10 cellular contexts compared by ENCODE assay signal in the genomic region with DNA sequence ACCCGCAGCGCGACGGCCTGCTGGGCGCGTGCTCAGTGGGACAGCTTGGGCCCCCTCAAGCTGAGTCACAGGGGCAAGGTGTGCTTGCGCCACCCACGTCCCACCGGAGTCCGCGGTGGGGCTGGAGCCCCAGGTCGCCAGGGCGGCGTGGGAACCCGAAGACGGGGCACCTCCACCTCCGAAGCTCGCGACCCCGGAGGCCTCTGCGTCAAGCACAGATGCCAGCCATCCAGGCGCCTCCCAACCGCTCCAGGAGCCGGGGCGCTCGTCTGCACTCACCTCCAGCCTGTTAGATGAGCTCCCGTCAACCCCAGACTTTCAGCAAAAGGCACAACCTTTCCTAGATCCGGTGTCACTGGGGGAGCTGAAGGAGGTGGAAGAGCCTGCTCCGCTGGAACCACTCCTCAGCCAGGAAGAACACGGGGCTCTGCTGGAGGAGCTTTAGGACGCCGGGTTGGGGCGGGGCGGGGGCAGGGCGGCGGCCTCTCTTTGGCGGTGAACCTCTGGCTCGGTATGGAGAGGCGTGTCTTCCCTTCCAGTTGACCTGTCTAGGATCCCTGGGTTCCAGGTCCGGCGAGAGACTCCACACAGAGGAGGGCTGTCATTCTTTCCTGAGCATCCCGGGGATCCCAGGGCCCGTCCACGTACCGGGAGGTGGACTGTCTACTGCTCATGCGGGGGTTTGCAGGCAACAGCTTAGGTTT. TPM values are rescaled to one million over a fixed set of nuclear protein-coding genes. Genes with fewer than 3 reads are reported as not detected.
DNase-seq lines count a peak whose midpoint lies in the region; ATAC-seq and TF ChIP-seq lines count a peak whose summit lies in the region.
"Not testable (repeated sequence)": the region's sequence is repeated elsewhere in the genome, so short reads cannot be mapped to it uniquely, and the experiment has no call there.
"Had no signal": no experiment of that assay in that cellular context is flagged by ENCODE, and none has a peak within 500 bp of the region (broad histone marks: within the 10 kb centered on the region; RNA-seq: fewer than 3 reads in every experiment).

No MANE protein-coding gene starts in this region.

- H3K4me2 ChIP-seq in BLaER1 treated with 17β-estradiol and CSF1 and Interleukin-3, amounts not matched to agents 10 nM and 100 nM: peak overlapping the region; percentile 65 to 94 (median 79)

- not testable (repeated sequence) for H3K36me3 Mint-ChIP-seq in mesothelial cell of epicardium

- H3K4me1 ChIP-seq in BLaER1 treated with 17β-estradiol and CSF1 and Interleukin-3, amounts not matched to agents 10 nM and 100 nM; iPS-15b (ENCODE audit: control insufficient read depth, insufficient read depth, low read length); rectal smooth muscle tissue (ENCODE audit: control insufficient read depth, insufficient read depth, low read length): not testable (repeated sequence)
- H3K4me1 ChIP-seq in body of pancreas (peaks cover 28% of the 10 kb centered on the region), esophagus muscularis mucosa (peaks cover 9 to 47% (median 42%) of the 10 kb centered on the region in 4 donors), tibial artery (peaks cover 0 to 21% (median 10%) of the 10 kb centered on the region in 4 donors)

- 13 to 24% methylated on average over 39 to 46 of the region's 46 CpGs for WGBS in body of pancreas, 2 donors
- WGBS in esophagus muscularis mucosa: 31% methylated on average over 34 of the region's 46 CpGs

- peak overlapping the region; percentile 73 for H3K4me3 Mint-ChIP-seq in mesothelial cell of epicardium

- DNase-seq in LNCaP clone FGC (ENCODE audit: low read depth); esophagus muscularis mucosa (ENCODE audit: extremely low spot score); mesothelial cell of epicardium (ENCODE audit: low spot score in 2 of 2, unreplicated experiment in 2 of 2); tibial artery: not testable (repeated sequence)
- DNase-seq in body of pancreas: peak; percentile 36 to 66 (median 46)

- H4K20me1 ChIP-seq in BLaER1 treated with 17β-estradiol and CSF1 and Interleukin-3, amounts not matched to agents 10 nM and 100 nM: not testable (repeated sequence)

- peak overlapping the region; percentile 53 to 77 (median 74) for H3K4me3 ChIP-seq in BLaER1 treated with 17β-estradiol and CSF1 and Interleukin-3, amounts not matched to agents 10 nM and 100 nM
- peak overlapping the region; percentile 40; the same call in 1 of the 2 replicates for H3K4me3 ChIP-seq in LNCaP clone FGC (ENCODE audit: low read depth, low read length)
- H3K4me3 ChIP-seq in body of pancreas: peak overlapping the region; percentile 32 to 47
- H3K4me3 ChIP-seq in esophagus muscularis mucosa: peak overlapping the region; percentile 44 to 55 (median 46)
- peak overlapping the region; percentile 66 for H3K4me3 ChIP-seq in iPS-15b (ENCODE audit: low read depth, low read length)
- H3K4me3 ChIP-seq in rectal smooth muscle tissue (ENCODE audit: low read length): peak overlapping the region; percentile 2
- H3K4me3 ChIP-seq in tibial artery: peak overlapping the region; percentile 30 to 55

- H3K4me1 Mint-ChIP-seq in mesothelial cell of epicardium: peaks cover 29% of the 10 kb centered on the region

- H3K9me3 ChIP-seq in BLaER1 treated with 17β-estradiol and CSF1 and Interleukin-3, amounts not matched to agents 10 nM and 100 nM (replicated peaks in 1 of 11): peaks cover 41 to 57% (median 48%) of the 10 kb centered on the region in 11 experiments
- not testable (repeated sequence) for H3K9me3 ChIP-seq in body of pancreas; iPS-15b (ENCODE audit: control insufficient read depth, insufficient read depth, low read length)
- H3K9me3 ChIP-seq in esophagus muscularis mucosa (peaks cover 0 to 43% (median 23%) of the 10 kb centered on the region in 4 donors), tibial artery (peaks cover 0 to 72% (median 47%) of the 10 kb centered on the region in 3 donors)

- peak overlapping the region in 10 of 11 experiments; percentile 37 to 93 (median 89); a peak in 19 of 22 replicates for H3K27ac ChIP-seq in BLaER1 treated with 17β-estradiol and CSF1 and Interleukin-3, amounts not matched to agents 10 nM and 100 nM
- H3K27ac ChIP-seq in body of pancreas: peak overlapping the region in 2 of 4 donors; percentile 21 to 25
- H3K27ac ChIP-seq in esophagus muscularis mucosa (replicated peaks in 1 of 4); rectal smooth muscle tissue (ENCODE audit: low read depth, low read length); tibial artery: not testable (repeated sequence)

- H3K27ac Mint-ChIP-seq in mesothelial cell of epicardium: not testable (repeated sequence)

- not testable (repeated sequence) for ATAC-seq in body of pancreas

- intact Hi-C loops in body of pancreas (cut with DNase I); esophagus muscularis mucosa (cut with DNase I); tibial artery (cut with DNase I; ENCODE audit: low total_unique reads): not testable (repeated sequence)

- not testable (repeated sequence) for H3K36me3 ChIP-seq in BLaER1 treated with 17β-estradiol and CSF1 and Interleukin-3, amounts not matched to agents 10 nM and 100 nM; body of pancreas (replicated peaks in 1 of 2; ENCODE audit: insufficient read depth in 1 of 2, low read depth in 2 of 2); esophagus muscularis mucosa; iPS-15b (ENCODE audit: control insufficient read depth, insufficient read depth, low read length); rectal smooth muscle tissue (ENCODE audit: control insufficient read depth, insufficient read depth, low read length)
- H3K36me3 ChIP-seq in tibial artery: peaks cover 0 to 13% (median 0%) of the 10 kb centered on the region in 3 donors

- peaks cover 16% of the 10 kb centered on the region for H3K9me3 Mint-ChIP-seq in mesothelial cell of epicardium

- not testable (repeated sequence) for TF ChIP-seq EP300 in esophagus muscularis mucosa (IDR thresholded peaks at IDR 0.05)

- peak overlapping the region; percentile 80 to 90 (median 87) for H3K9ac ChIP-seq in BLaER1 treated with 17β-estradiol and CSF1 and Interleukin-3, amounts not matched to agents 10 nM and 100 nM
- not testable (repeated sequence) for H3K9ac ChIP-seq in iPS-15b (ENCODE audit: low read depth, low read length); rectal smooth muscle tissue (ENCODE audit: low read length)

- TF ChIP-seq POLR2A in body of pancreas (IDR thresholded peaks at IDR 0.05); esophagus muscularis mucosa (IDR thresholded peaks at IDR 0.05; ENCODE audit: low read depth): not testable (repeated sequence)

- H3K27me3 ChIP-seq in BLaER1 treated with 17β-estradiol and CSF1 and Interleukin-3, amounts not matched to agents 10 nM and 100 nM: peaks cover 31 to 40% (median 34%) of the 10 kb centered on the region in 11 experiments
- not testable (repeated sequence) for H3K27me3 ChIP-seq in body of pancreas
- H3K27me3 ChIP-seq in esophagus muscularis mucosa (peaks cover 9 to 93% (median 40%) of the 10 kb centered on the region in 4 donors), iPS-15b (ENCODE audit: control insufficient read depth, insufficient read depth, low read length) (peaks cover 93% of the 10 kb centered on the region), rectal smooth muscle tissue (ENCODE audit: control insufficient read depth, insufficient read depth, low read length) (peaks cover 22% of the 10 kb centered on the region), tibial artery (peaks cover 0 to 38% of the 10 kb centered on the region in 2 donors)

- peaks cover 86% of the 10 kb centered on the region for H3K27me3 Mint-ChIP-seq in mesothelial cell of epicardium (ENCODE audit: low read depth)

- not testable (repeated sequence) for TF ChIP-seq CTCF in LNCaP clone FGC (IDR thresholded peaks at IDR 0.05; ENCODE audit: control insufficient read depth, extremely low read depth, insufficient read depth); body of pancreas (IDR thresholded peaks at IDR 0.05); esophagus muscularis mucosa (IDR thresholded peaks at IDR 0.05); mesothelial cell of epicardium (IDR thresholded peaks at IDR 0.05; ENCODE audit: unreplicated experiment); tibial artery (IDR thresholded peaks at IDR 0.05)

RNA-seq across cellular contexts. Expression of gene FRG2C, which starts 5.8 kb away (rescaled TPM):
- total RNA-seq in body of pancreas (not detected), esophagus muscularis mucosa (not detected), mesothelial cell of epicardium (not detected in 3 replicates)
- total RNA-seq: cerebellum, myocyte had no signal

Comparison
In these comparisons a context has a peak if more than half of its experiments do, and no peak if none do; other contexts are left out.
1. H3K4me3 ChIP-seq: peak in every context shown above with its lines; median percentile 74 in BLaER1 treated with 17β-estradiol and CSF1 and Interleukin-3, amounts not matched to agents 10 nM and 100 nM; 66 in iPS-15b; 46 in esophagus muscularis mucosa; 42 in tibial artery; 40 in LNCaP clone FGC; 40 in body of pancreas; 2 in rectal smooth muscle tissue.